31 cellular contexts compared by ENCODE assay signal in the genomic region with DNA sequence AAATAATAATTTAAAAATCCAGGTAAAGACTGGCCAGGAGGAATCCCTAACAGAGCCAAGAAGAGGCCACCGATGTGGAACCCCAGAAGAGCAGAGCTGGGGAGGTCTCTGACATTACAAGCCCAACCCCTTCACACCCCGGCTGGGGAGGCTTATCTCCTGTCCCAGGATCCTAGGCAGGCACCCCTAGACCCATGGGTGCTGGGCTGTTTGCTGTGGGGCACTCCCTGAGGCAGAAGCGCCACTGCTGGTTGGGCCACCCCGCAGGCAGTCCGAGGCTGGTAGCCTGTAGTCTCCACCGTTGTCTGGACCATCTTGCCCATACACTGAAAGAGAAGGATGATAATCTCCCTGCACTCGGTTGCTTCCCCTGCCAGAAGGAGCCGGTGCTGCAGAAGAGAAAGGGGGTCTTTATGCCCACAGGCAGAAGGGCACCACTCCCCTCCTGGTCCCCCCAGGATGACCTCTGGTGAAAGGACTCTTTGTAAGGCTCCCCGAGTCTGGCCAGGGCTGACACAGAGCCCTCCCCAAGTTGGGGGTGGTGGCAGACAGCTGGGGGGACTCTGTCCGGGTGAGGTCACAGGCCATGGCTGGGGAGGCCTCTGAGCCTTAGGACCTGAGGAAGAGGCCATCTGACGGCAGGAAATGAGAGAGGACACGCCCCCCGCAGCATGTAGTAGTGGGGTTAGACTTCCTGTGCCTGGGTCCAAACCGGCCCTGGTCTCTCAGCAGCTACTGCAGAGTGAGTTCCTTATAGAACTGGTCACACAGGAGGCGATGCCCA. TPM values are rescaled to one million over a fixed set of nuclear protein-coding genes. Genes with fewer than 3 reads are reported as not detected.
DNase-seq lines count a peak whose midpoint lies in the region; ATAC-seq and TF ChIP-seq lines count a peak whose summit lies in the region.
"Had no signal": no experiment of that assay in that cellular context is flagged by ENCODE, and none has a peak within 500 bp of the region (broad histone marks: within the 10 kb centered on the region; RNA-seq: fewer than 3 reads in every experiment).

No MANE protein-coding gene starts in this region.

- H3K27me3 Mint-ChIP-seq in activated naive CD8-positive, alpha-beta T cell treated with anti-CD3 and anti-CD28 coated beads, Interleukin-2, amount 10 ng/mL, durations not matched to agents 7 days and 5 days = peaks cover 7% of the 10 kb centered on the region
- H3K27me3 Mint-ChIP-seq in activated naive CD8-positive, alpha-beta T cell treated with anti-CD3 and anti-CD28 coated beads for 36 hours = no peaks in the 10 kb centered on the region
- peaks cover 16% of the 10 kb centered on the region for H3K27me3 Mint-ChIP-seq in chondrocyte (ENCODE audit: low read depth)

- H3K27ac Mint-ChIP-seq in activated naive CD8-positive, alpha-beta T cell treated with anti-CD3 and anti-CD28 coated beads, Interleukin-2, amount 10 ng/mL, durations not matched to agents 7 days and 5 days = peak overlapping the region; percentile 59
- H3K27ac Mint-ChIP-seq in activated naive CD8-positive, alpha-beta T cell treated with anti-CD3 and anti-CD28 coated beads for 36 hours = no peak overlapping the region
- H3K27ac Mint-ChIP-seq in chondrocyte (ENCODE audit: unreplicated experiment) = no peak overlapping the region
- H3K27ac Mint-ChIP-seq in stimulated activated effector memory CD8-positive, alpha-beta T cell treated with anti-CD3 and anti-CD28 coated beads, Interleukin-12 subunit alpha, Interleukin-12 subunit beta, amount 100 ng/mL, for 72 hours = no peak overlapping the region
- H3K27ac Mint-ChIP-seq: B cell; T-helper 2 cell treated with Interferon-gamma antibody and Interleukin-4, amounts not matched to agents 5 μg/mL and 100 μg/mL, for 36 hours; WTC11 had no signal

- ATAC-seq in activated naive CD8-positive, alpha-beta T cell treated with anti-CD3 and anti-CD28 coated beads, Interleukin-2, amount 10 ng/mL, durations not matched to agents 7 days and 5 days (ENCODE audit: low read depth) = peak; percentile 59
- ATAC-seq in stimulated activated effector memory CD8-positive, alpha-beta T cell treated with anti-CD3 and anti-CD28 coated beads, Interleukin-12 subunit alpha, Interleukin-12 subunit beta, amount 100 ng/mL, for 72 hours = peak; percentile 25
- ATAC-seq in HG03565 (IDR thresholded peaks at IDR 0.05; ENCODE audit: unreplicated experiment) = no peak
- ATAC-seq in HG03520 (IDR thresholded peaks at IDR 0.05; ENCODE audit: unreplicated experiment) = no peak
- ATAC-seq in HG03039 (IDR thresholded peaks at IDR 0.05; ENCODE audit: unreplicated experiment) = no peak
- ATAC-seq: gastroesophageal sphincter, HCT116, pancreas, WTC11 had no signal

- peaks cover 13% of the 10 kb centered on the region for H3K4me1 Mint-ChIP-seq in activated naive CD8-positive, alpha-beta T cell treated with anti-CD3 and anti-CD28 coated beads, Interleukin-2, amount 10 ng/mL, durations not matched to agents 7 days and 5 days
- H3K4me1 Mint-ChIP-seq in activated naive CD8-positive, alpha-beta T cell treated with anti-CD3 and anti-CD28 coated beads for 36 hours = no peaks in the 10 kb centered on the region
- H3K4me1 Mint-ChIP-seq in chondrocyte (ENCODE audit: low read depth) = peaks cover 8% of the 10 kb centered on the region
- H3K4me1 Mint-ChIP-seq in stimulated activated effector memory CD8-positive, alpha-beta T cell treated with anti-CD3 and anti-CD28 coated beads, Interleukin-12 subunit alpha, Interleukin-12 subunit beta, amount 100 ng/mL, for 72 hours = peaks cover 13% of the 10 kb centered on the region
- H3K4me1 Mint-ChIP-seq: B cell had no signal

- no peaks in the 10 kb centered on the region for H3K9me3 Mint-ChIP-seq in activated naive CD8-positive, alpha-beta T cell treated with anti-CD3 and anti-CD28 coated beads, Interleukin-2, amount 10 ng/mL, durations not matched to agents 7 days and 5 days
- H3K9me3 Mint-ChIP-seq in activated naive CD8-positive, alpha-beta T cell treated with anti-CD3 and anti-CD28 coated beads for 36 hours = no peaks in the 10 kb centered on the region
- no peaks in the 10 kb centered on the region for H3K9me3 Mint-ChIP-seq in chondrocyte (ENCODE audit: low read depth)
- no peaks in the 10 kb centered on the region for H3K9me3 Mint-ChIP-seq in stimulated activated effector memory CD8-positive, alpha-beta T cell treated with anti-CD3 and anti-CD28 coated beads, Interleukin-12 subunit alpha, Interleukin-12 subunit beta, amount 100 ng/mL, for 72 hours
- H3K9me3 Mint-ChIP-seq: T-helper 2 cell treated with Interferon-gamma antibody and Interleukin-4, amounts not matched to agents 5 μg/mL and 100 μg/mL, for 36 hours; WTC11 had no signal

- DNase-seq in activated naive CD8-positive, alpha-beta T cell treated with anti-CD3 and anti-CD28 coated beads, Interleukin-2, amount 10 ng/mL, durations not matched to agents 7 days and 5 days = no peak
- DNase-seq in activated naive CD8-positive, alpha-beta T cell treated with anti-CD3 and anti-CD28 coated beads for 36 hours = no peak
- peak; percentile 20 for DNase-seq in NB4 (ENCODE audit: low read depth)
- DNase-seq in chondrocyte (ENCODE audit: low spot score) = peak; percentile 69
- no peak for DNase-seq in stimulated activated effector memory CD8-positive, alpha-beta T cell treated with anti-CD3 and anti-CD28 coated beads, Interleukin-12 subunit alpha, Interleukin-12 subunit beta, amount 100 ng/mL, for 72 hours (ENCODE audit: low spot score in 2 of 2)
- DNase-seq: activated CD4-positive, alpha-beta T cell treated with anti-CD3 and anti-CD28 coated beads, Interleukin-2, amount 50 U/mL, for 1 hour; activated CD8-positive, alpha-beta memory T cell treated with anti-CD3 and anti-CD28 coated beads, Interleukin-2, amount 50 U/mL, for 48 hours; activated naive CD4-positive, alpha-beta T cell treated with anti-CD3 and anti-CD28 coated beads, Interleukin-2, amount 50 U/mL, for 16 hours; brain microvascular endothelial cell; DMS53; hippocampal formation; Karpas-422; mesenchymal stem cell; MV-4-11; NCI-H146; NCI-H2107; NCI-H345; NCI-H69; pancreas; retina; stomach had no signal

- no peak overlapping the region for H3K4me3 ChIP-seq in NB4 (ENCODE audit: low read depth, low read length)
- H3K4me3 ChIP-seq: gastroesophageal sphincter, pancreas, skin epidermis, stomach, vagina had no signal

- no peaks in the 10 kb centered on the region for H3K36me3 Mint-ChIP-seq in activated naive CD8-positive, alpha-beta T cell treated with anti-CD3 and anti-CD28 coated beads, Interleukin-2, amount 10 ng/mL, durations not matched to agents 7 days and 5 days
- no peaks in the 10 kb centered on the region for H3K36me3 Mint-ChIP-seq in activated naive CD8-positive, alpha-beta T cell treated with anti-CD3 and anti-CD28 coated beads for 36 hours
- H3K36me3 Mint-ChIP-seq in chondrocyte (ENCODE audit: low read depth) = no peaks in the 10 kb centered on the region
- H3K36me3 Mint-ChIP-seq in stimulated activated effector memory CD8-positive, alpha-beta T cell treated with anti-CD3 and anti-CD28 coated beads, Interleukin-12 subunit alpha, Interleukin-12 subunit beta, amount 100 ng/mL, for 72 hours = no peaks in the 10 kb centered on the region
- H3K36me3 Mint-ChIP-seq: WTC11 had no signal

- no peak overlapping the region for H3K4me3 Mint-ChIP-seq in activated naive CD8-positive, alpha-beta T cell treated with anti-CD3 and anti-CD28 coated beads, Interleukin-2, amount 10 ng/mL, durations not matched to agents 7 days and 5 days
- no peak overlapping the region for H3K4me3 Mint-ChIP-seq in activated naive CD8-positive, alpha-beta T cell treated with anti-CD3 and anti-CD28 coated beads for 36 hours
- no peak overlapping the region for H3K4me3 Mint-ChIP-seq in chondrocyte (ENCODE audit: unreplicated experiment)
- H3K4me3 Mint-ChIP-seq in stimulated activated effector memory CD8-positive, alpha-beta T cell treated with anti-CD3 and anti-CD28 coated beads, Interleukin-12 subunit alpha, Interleukin-12 subunit beta, amount 100 ng/mL, for 72 hours = no peak overlapping the region
- H3K4me3 Mint-ChIP-seq: B cell; T-helper 2 cell treated with Interferon-gamma antibody and Interleukin-4, amounts not matched to agents 5 μg/mL and 100 μg/mL, for 36 hours; WTC11 had no signal

- TF ChIP-seq CTCF in NB4 (IDR thresholded peaks at IDR 0.05; ENCODE audit: low read depth, low read length) (no peak), chondrocyte (IDR thresholded peaks at IDR 0.05) (no peak)

- POLR2A ChIA-PET in activated naive CD8-positive, alpha-beta T cell treated with anti-CD3 and anti-CD28 coated beads, Interleukin-2, amount 10 ng/mL, durations not matched to agents 7 days and 5 days (lab: Charles Lee) = interaction anchor here (0.5 to 0.9 kb wide), 2 partner anchors 83 to 984 kb away, joined by 3 to 4 read pairs; no protein-coding TSS in a partner anchor

- no peak for TF ChIP-seq POLR2A in NB4 (IDR thresholded peaks at IDR 0.05; ENCODE audit: extremely low read depth, insufficient read length)

RNA-seq across cellular contexts. Expression of a gene that starts 34.2 kb away (rescaled TPM):
- total RNA-seq in activated naive CD8-positive, alpha-beta T cell treated with anti-CD3 and anti-CD28 coated beads, Interleukin-2, amount 10 ng/mL, durations not matched to agents 7 days and 5 days = 10 to 100 TPM; 38.5 to 40.6 TPM
- total RNA-seq in activated naive CD8-positive, alpha-beta T cell treated with anti-CD3 and anti-CD28 coated beads for 36 hours = 10 to 100 TPM; 57.6 to 59.3 TPM
- total RNA-seq in chondrocyte = 26.0 to 32.9 TPM (median 26.5 TPM) in 3 replicates

Comparison
In these comparisons a context has a peak if more than half of its experiments do, and no peak if none do; other contexts are left out.
1. ATAC-seq: peak in activated naive CD8-positive, alpha-beta T cell treated with anti-CD3 and anti-CD28 coated beads, Interleukin-2, amount 10 ng/mL, durations not matched to agents 7 days and 5 days (single experiment) and stimulated activated effector memory CD8-positive, alpha-beta T cell treated with anti-CD3 and anti-CD28 coated beads, Interleukin-12 subunit alpha, Interleukin-12 subunit beta, amount 100 ng/mL, for 72 hours (single experiment); none in HG03565 (single experiment), HG03520 (single experiment) and HG03039 (single experiment).
2. DNase-seq: peak in NB4 (single experiment) and chondrocyte (single experiment); none in activated naive CD8-positive, alpha-beta T cell treated with anti-CD3 and anti-CD28 coated beads, Interleukin-2, amount 10 ng/mL, durations not matched to agents 7 days and 5 days (single experiment), activated naive CD8-positive, alpha-beta T cell treated with anti-CD3 and anti-CD28 coated beads for 36 hours (single experiment) and stimulated activated effector memory CD8-positive, alpha-beta T cell treated with anti-CD3 and anti-CD28 coated beads, Interleukin-12 subunit alpha, Interleukin-12 subunit beta, amount 100 ng/mL, for 72 hours (0 of 2).